In the genomic region with DNA sequence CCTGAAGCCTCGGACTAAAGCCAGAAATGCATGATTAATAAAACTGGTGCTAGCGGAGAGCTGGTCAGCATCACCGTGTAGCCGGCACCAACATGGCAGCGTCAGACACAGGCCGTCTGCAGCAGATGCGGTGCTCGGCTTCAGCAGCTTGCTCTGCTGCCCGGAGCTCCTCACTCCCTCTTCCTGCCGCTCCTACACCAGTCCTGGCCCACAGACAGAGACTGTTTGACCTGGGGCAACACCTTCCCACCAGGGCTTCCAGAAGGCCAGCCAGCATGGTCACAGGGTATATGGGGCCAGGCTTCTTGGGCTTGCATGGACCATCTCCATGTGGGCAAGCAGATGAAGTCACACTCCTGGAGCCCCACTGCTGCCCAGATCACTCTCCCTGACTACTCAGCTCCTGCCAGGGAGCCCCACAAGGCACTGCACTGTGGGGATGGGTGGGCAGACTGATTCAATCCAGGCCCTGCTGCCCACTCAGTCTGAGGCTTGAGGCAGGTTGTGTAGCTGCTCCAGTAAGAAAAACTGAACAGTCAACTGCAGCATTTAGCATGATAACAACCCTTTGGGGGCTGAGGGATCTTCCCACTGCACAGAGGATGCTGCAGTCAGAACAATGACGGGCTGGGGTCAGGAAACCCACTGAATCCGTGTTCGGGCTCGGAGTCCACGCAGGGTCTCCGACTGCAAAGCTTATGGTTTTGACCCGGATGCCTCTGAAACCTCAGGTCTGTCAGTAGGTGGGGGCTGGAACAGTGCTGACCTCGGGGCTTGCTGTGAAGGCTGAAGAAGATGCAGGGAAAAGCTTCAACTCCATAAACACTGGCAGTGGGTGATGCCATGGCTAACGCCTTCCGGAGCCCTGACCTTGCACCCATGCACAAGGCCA, we compare ENCODE assay signal across 21 cellular contexts. TPM values are rescaled to one million over a fixed set of nuclear protein-coding genes. Genes with fewer than 3 reads are reported as not detected.
DNase-seq lines count a peak whose midpoint lies in the region; ATAC-seq and TF ChIP-seq lines count a peak whose summit lies in the region.
"Had no signal": no experiment of that assay in that cellular context is flagged by ENCODE, and none has a peak within 500 bp of the region (broad histone marks: within the 10 kb centered on the region; RNA-seq: fewer than 3 reads in every experiment).

No MANE protein-coding gene starts in this region.

- intact Hi-C loops in left cardiac atrium (cut with DNase I) = no loop called here
- intact Hi-C loops in naive thymus-derived CD4-positive, alpha-beta T cell (cut with micrococcal nuclease) = loop anchor here (5.0 kb wide), 2 partner anchors 103 to 353 kb away; partner anchors contain the start of gene PEPD (in 1 of the 2)

- H3K27ac ChIP-seq in right atrium auricular region (no peak overlapping the region), HEK293 (ENCODE audit: extremely low read depth, low read depth, low read length) (no peak overlapping the region)
- no peak overlapping the region for H3K27ac ChIP-seq in naive thymus-derived CD4-positive, alpha-beta T cell (ENCODE audit: low read depth, low read length)
- H3K27ac ChIP-seq: BLaER1 treated with 17β-estradiol and CSF1 and Interleukin-3, amounts not matched to agents 10 nM and 100 nM had no signal

- no peaks in the 10 kb centered on the region for H3K27me3 ChIP-seq in right atrium auricular region
- no peaks in the 10 kb centered on the region for H3K27me3 ChIP-seq in naive thymus-derived CD4-positive, alpha-beta T cell (ENCODE audit: control insufficient read depth in 2 of 2, insufficient read depth in 2 of 2, low read length in 2 of 2)
- H3K27me3 ChIP-seq: BLaER1 treated with 17β-estradiol and CSF1 and Interleukin-3, amounts not matched to agents 10 nM and 100 nM had no signal

- H3K4me1 Mint-ChIP-seq in glutamatergic neuron (ENCODE audit: low read depth, unreplicated experiment) = peaks cover 22% of the 10 kb centered on the region
- peaks cover 2 to 9% (median 8%) of the 10 kb centered on the region in 7 donors for H3K4me1 Mint-ChIP-seq in naive thymus-derived CD4-positive, alpha-beta T cell

- no peak for ATAC-seq in left cardiac atrium
- no peak for ATAC-seq in naive thymus-derived CD4-positive, alpha-beta T cell
- ATAC-seq: GM12878, HCT116 had no signal

- CTCF ChIA-PET in HEK293 (lab: Yijun Ruan, JAX) = interaction anchor here (0.6 to 16.3 kb wide), 17 partner anchors 8 to 678 kb away, joined by 3 to 272 read pairs (median 5); partner anchors contain the start of gene PEPD
- CTCF ChIA-PET in naive thymus-derived CD4-positive, alpha-beta T cell (lab: Charles Lee) = interaction anchor here (0.7 to 1.3 kb wide), 2 partner anchors 13 to 14 kb away, joined by 3 to 4 read pairs; no protein-coding TSS in a partner anchor

- H3K4me3 ChIP-seq in right atrium auricular region (no peak overlapping the region), HEK293 (ENCODE audit: low read depth, low read length) (no peak overlapping the region)
- no peak overlapping the region for H3K4me3 ChIP-seq in naive thymus-derived CD4-positive, alpha-beta T cell (ENCODE audit: low read length)
- H3K4me3 ChIP-seq: BLaER1 treated with 17β-estradiol and CSF1 and Interleukin-3, amounts not matched to agents 10 nM and 100 nM; GM12878; GM23338 had no signal

- no peaks in the 10 kb centered on the region for H3K36me3 Mint-ChIP-seq in glutamatergic neuron (ENCODE audit: unreplicated experiment)
- H3K36me3 Mint-ChIP-seq in naive thymus-derived CD4-positive, alpha-beta T cell = no peaks in the 10 kb centered on the region
- H3K36me3 Mint-ChIP-seq: CD14-positive monocyte; CD8-positive, alpha-beta memory T cell had no signal

- no peak overlapping the region for H3K4me3 Mint-ChIP-seq in glutamatergic neuron (ENCODE audit: unreplicated experiment)
- H3K4me3 Mint-ChIP-seq in naive thymus-derived CD4-positive, alpha-beta T cell = no peak overlapping the region
- H3K4me3 Mint-ChIP-seq: B cell; CD14-positive monocyte; CD4-positive, alpha-beta T cell; CD8-positive, alpha-beta memory T cell; GM23338; H9; HFFc6 had no signal

- H3K36me3 ChIP-seq in right atrium auricular region (no peaks in the 10 kb centered on the region), HEK293 (ENCODE audit: control insufficient read depth in 2 of 2, insufficient read depth in 1 of 2, low read length in 2 of 2) (no peaks in the 10 kb centered on the region; a peak in 1 of 3 replicates)
- H3K36me3 ChIP-seq in naive thymus-derived CD4-positive, alpha-beta T cell (ENCODE audit: control insufficient read depth in 2 of 3, insufficient read depth in 3 of 3, low read length in 3 of 3) = no peaks in the 10 kb centered on the region

- H3K27ac Mint-ChIP-seq in glutamatergic neuron (ENCODE audit: unreplicated experiment) = peak overlapping the region; percentile 16
- H3K27ac Mint-ChIP-seq in naive thymus-derived CD4-positive, alpha-beta T cell = no peak overlapping the region
- H3K27ac Mint-ChIP-seq: B cell; CD4-positive, alpha-beta T cell; GM23338; H9; HFFc6 had no signal

- H3K9me3 ChIP-seq in right atrium auricular region (no peaks in the 10 kb centered on the region), HEK293 (ENCODE audit: control insufficient read depth, insufficient read depth, low read depth, low read length) (no peaks in the 10 kb centered on the region)
- no peaks in the 10 kb centered on the region for H3K9me3 ChIP-seq in naive thymus-derived CD4-positive, alpha-beta T cell (ENCODE audit: control insufficient read depth in 2 of 3, low read length in 3 of 3)
- H3K9me3 ChIP-seq: BLaER1 treated with 17β-estradiol and CSF1 and Interleukin-3, amounts not matched to agents 10 nM and 100 nM had no signal

- peak; percentile 12 for DNase-seq in left cardiac atrium
- DNase-seq in right atrium auricular region (ENCODE audit: low spot score) = no peak
- DNase-seq in glutamatergic neuron = peak; percentile 14
- no peak for DNase-seq in NCI-H1930 (lab: John Stamatoyannopoulos, UW)
- DNase-seq in naive thymus-derived CD4-positive, alpha-beta T cell = no peak
- DNase-seq in NCI-H446 (lab: John Stamatoyannopoulos, UW) = no peak
- DNase-seq: CD4-positive, alpha-beta T cell; CD8-positive, alpha-beta memory T cell; DMS 273 treated with DMSO at 0.1 percent for 48 hours; DMS79; EL; GDM1; HFFc6 had no signal

- H3K9me3 Mint-ChIP-seq in glutamatergic neuron (ENCODE audit: unreplicated experiment) = peaks cover 8% of the 10 kb centered on the region
- H3K9me3 Mint-ChIP-seq in naive thymus-derived CD4-positive, alpha-beta T cell = no peaks in the 10 kb centered on the region
- H3K9me3 Mint-ChIP-seq: CD4-positive, alpha-beta T cell; CD8-positive, alpha-beta memory T cell; GM23338; H9; HFFc6 had no signal

- H3K4me1 ChIP-seq in right atrium auricular region (peaks cover 0 to 5% of the 10 kb centered on the region in 2 donors), HEK293 (ENCODE audit: control insufficient read depth, insufficient read depth, low read length) (peaks cover 7% of the 10 kb centered on the region)
- H3K4me1 ChIP-seq in naive thymus-derived CD4-positive, alpha-beta T cell (ENCODE audit: control insufficient read depth in 2 of 2, insufficient read depth in 2 of 2, low read length in 2 of 2) = no peaks in the 10 kb centered on the region

- TF ChIP-seq CTCF in right atrium auricular region (IDR thresholded peaks at IDR 0.05) (no peak), HEK293 (tag by site-specific recombination; IDR thresholded peaks at IDR 0.05) (no peak), glutamatergic neuron (IDR thresholded peaks at IDR 0.05; ENCODE audit: partially characterized antibody, unreplicated experiment) (no peak)

- H3K27me3 Mint-ChIP-seq in glutamatergic neuron (ENCODE audit: unreplicated experiment) = peaks cover 10% of the 10 kb centered on the region
- H3K27me3 Mint-ChIP-seq in naive thymus-derived CD4-positive, alpha-beta T cell = no peaks in the 10 kb centered on the region
- H3K27me3 Mint-ChIP-seq: B cell; CD4-positive, alpha-beta T cell; CD8-positive, alpha-beta memory T cell had no signal

- POLR2A ChIA-PET in HEK293 (lab: Yijun Ruan, JAX) = interaction anchor here (0.8 kb wide), 1 partner anchor 103 kb away, joined by 3 read pairs; the partner anchor contains the start of gene PEPD
- POLR2A ChIA-PET in naive thymus-derived CD4-positive, alpha-beta T cell (lab: Charles Lee) = no interaction called here

TF ChIP-seq in HEK293, 187 proteins besides CTCF, POLR2A, EP300 and RAD21:
- no peak for TF ChIP-seq ZNF768 (tag by site-specific recombination; IDR thresholded peaks at IDR 0.05)
- TF ChIP-seq ZNF169 (tag by site-specific recombination; IDR thresholded peaks at IDR 0.05) = no peak
- peak; percentile 77 for TF ChIP-seq ZFHX2 (tag by site-specific recombination; conservative IDR thresholded peaks at IDR 0.05)
- TF ChIP-seq ZNF394 (tag by site-specific recombination; IDR thresholded peaks at IDR 0.05; ENCODE audit: borderline replicate concordance) = no peak
- peak; percentile 75 for TF ChIP-seq EGR2 (tag by site-specific recombination; IDR thresholded peaks at IDR 0.05; ENCODE audit: low read depth)

RNA-seq across cellular contexts. Expression of gene CEBPG, which starts 45.6 kb away (rescaled TPM):
- 10 to 100 TPM; 16.6 to 21.0 TPM for total RNA-seq in left cardiac atrium
- 10 to 100 TPM; 12.9 to 15.2 TPM for total RNA-seq in right atrium auricular region
- total RNA-seq in glutamatergic neuron (ENCODE audit: unreplicated experiment) = 75.1 TPM
- total RNA-seq in naive thymus-derived CD4-positive, alpha-beta T cell = 10 to 100 TPM; 17.1 to 22.4 (median 21.1) TPM
- 1 to 10 TPM; 7.8 to 7.9 TPM for polyA plus RNA-seq in naive thymus-derived CD4-positive, alpha-beta T cell

Comparison
In these comparisons a context has a peak if more than half of its experiments do, and no peak if none do; other contexts are left out.
1. DNase-seq: peak in left cardiac atrium (single experiment) and glutamatergic neuron (single experiment); none in right atrium auricular region (single experiment), NCI-H1930 (0 of 2), naive thymus-derived CD4-positive, alpha-beta T cell (0 of 9) and NCI-H446 (0 of 2).
2. intact Hi-C loops: an anchor here in naive thymus-derived CD4-positive, alpha-beta T cell (5.0 kb wide); none called in left cardiac atrium.